ENCODE assay signal across 9 cellular contexts in genomic region chr10:97683556-97684357, GRCh38. TPM values are rescaled to one million over a fixed set of nuclear protein-coding genes. Genes with fewer than 3 reads are reported as not detected.
DNase-seq lines count a peak whose midpoint lies in the region; ATAC-seq and TF ChIP-seq lines count a peak whose summit lies in the region.
"Had no signal": no experiment of that assay in that cellular context is flagged by ENCODE, and none has a peak within 500 bp of the region (broad histone marks: within the 10 kb centered on the region; RNA-seq: fewer than 3 reads in every experiment).

No MANE protein-coding gene starts in this region.

- H3K9me3 ChIP-seq in esophagus muscularis mucosa = no peaks in the 10 kb centered on the region

- no peak for TF ChIP-seq POLR2A in esophagus muscularis mucosa (IDR thresholded peaks at IDR 0.05; ENCODE audit: low read depth)

- H3K4me3 ChIP-seq in esophagus muscularis mucosa = peak overlapping the region; percentile 76 to 94 (median 78)

- no peak for TF ChIP-seq CTCF in esophagus muscularis mucosa (IDR thresholded peaks at IDR 0.05)

- H3K27me3 ChIP-seq in esophagus muscularis mucosa = no peaks in the 10 kb centered on the region

- 25% methylated on average over 9 of the region's 9 CpGs for WGBS in esophagus muscularis mucosa

- no peak for TF ChIP-seq EP300 in esophagus muscularis mucosa (IDR thresholded peaks at IDR 0.05)

- H3K4me1 ChIP-seq in esophagus muscularis mucosa = peaks cover 52 to 76% (median 74%) of the 10 kb centered on the region in 4 donors

- H3K36me3 ChIP-seq in esophagus muscularis mucosa = peaks cover 6 to 16% (median 10%) of the 10 kb centered on the region in 4 donors

- H3K27ac ChIP-seq in esophagus muscularis mucosa (replicated peaks in 1 of 4) = peak overlapping the region; percentile 88 to 98 (median 94)

- DNase-seq in ELF-1 (ENCODE audit: low read depth, low spot score) (peak; percentile 80), RKO (ENCODE audit: low spot score) (peak; percentile 38), esophagus muscularis mucosa (ENCODE audit: extremely low spot score) (no peak), pons (ENCODE audit: low spot score) (peak; percentile 46), NCI-H1048 (lab: John Stamatoyannopoulos, UW) (no peak)
- no peak for DNase-seq in activated naive CD4-positive, alpha-beta T cell treated with Interleukin-2 at 50 U/mL for 16 hours
- DNase-seq: NCI-H2029 had no signal

- intact Hi-C loops in esophagus muscularis mucosa (cut with DNase I) = no loop called here

- ATAC-seq in GM18502 (IDR thresholded peaks at IDR 0.05; ENCODE audit: poor library complexity, unreplicated experiment) = no peak
- ATAC-seq in HG02870 (IDR thresholded peaks at IDR 0.05; ENCODE audit: unreplicated experiment) = no peak

RNA-seq across cellular contexts. Expression of gene AVPI1, which starts 3.3 kb away (rescaled TPM):
- 10 to 100 TPM; 29.9 to 65.5 (median 36.3) TPM for total RNA-seq in esophagus muscularis mucosa

RNA-seq across cellular contexts. Expression of gene MARVELD1, which starts 29.8 kb away (rescaled TPM):
- total RNA-seq in esophagus muscularis mucosa = 100 to 1,000 TPM in 1 of 4 donors, 10 to 100 TPM in 3; 43.4 to 104 (median 73.9) TPM

RNA-seq across cellular contexts. Expression of gene PI4K2A, which starts 43.3 kb away (rescaled TPM):
- total RNA-seq in esophagus muscularis mucosa = 10 to 100 TPM; 17.0 to 27.3 (median 24.1) TPM

RNA-seq across cellular contexts. Expression of gene MORN4, which starts 50.5 kb away (rescaled TPM):
- 10 to 100 TPM in 1 of 4 donors, 1 to 10 TPM in 3; 2.1 to 11.5 (median 4.5) TPM for total RNA-seq in esophagus muscularis mucosa

RNA-seq across cellular contexts. Expression of gene ZFYVE27, which starts 53.2 kb away (rescaled TPM):
- 10 to 100 TPM in 3 of 4 donors, 1 to 10 TPM in 1; 7.1 to 17.2 (median 16.0) TPM for total RNA-seq in esophagus muscularis mucosa

Comparison
In these comparisons a context has a peak if more than half of its experiments do, and no peak if none do; other contexts are left out.
1. DNase-seq: peak in ELF-1 (single experiment), RKO (single experiment) and pons (single experiment); none in esophagus muscularis mucosa (single experiment), NCI-H1048 (single experiment) and activated naive CD4-positive, alpha-beta T cell treated with Interleukin-2 at 50 U/mL for 16 hours (single experiment).